11 cellular contexts compared by ENCODE assay signal in genomic region chr18:31791817-31792579, GRCh38. TPM values are rescaled to one million over a fixed set of nuclear protein-coding genes. Genes with fewer than 3 reads are reported as not detected.
DNase-seq lines count a peak whose midpoint lies in the region; ATAC-seq lines count a peak whose summit lies in the region.
"Had no signal": no experiment of that assay in that cellular context is flagged by ENCODE, and none has a peak within 500 bp of the region (broad histone marks: within the 10 kb centered on the region; RNA-seq: fewer than 3 reads in every experiment).

No MANE protein-coding gene starts in this region.

- ATAC-seq in GM18508 (IDR thresholded peaks at IDR 0.05; ENCODE audit: insufficient read depth, unreplicated experiment), result peak; percentile 95
- peak; percentile 96 for ATAC-seq in GM21529 (IDR thresholded peaks at IDR 0.05; ENCODE audit: unreplicated experiment)
- peak; percentile 95 for ATAC-seq in HG03342 (IDR thresholded peaks at IDR 0.05; ENCODE audit: unreplicated experiment)
- peak; percentile 19 for ATAC-seq in central memory CD8-positive, alpha-beta T cell (replicated peaks; ENCODE audit: extremely low read depth, poor library complexity, severe bottlenecking)

- DNase-seq in central memory CD8-positive, alpha-beta T cell (ENCODE audit: low spot score in 2 of 2), result no peak
- DNase-seq in NCI-H146 (lab: John Stamatoyannopoulos, UW) (no peak), T-helper 9 cell (no peak)
- no peak for DNase-seq in activated CD4-positive, alpha-beta T cell treated with anti-CD3 and anti-CD28 coated beads for 4 hours
- DNase-seq in activated naive CD4-positive, alpha-beta T cell treated with anti-CD3 and anti-CD28 coated beads for 36 hours, result no peak
- DNase-seq: Calu3; central memory CD4-positive, alpha-beta T cell; NCI-H510A treated with DMSO at 0.1 percent for 48 hours had no signal

- CTCF ChIA-PET in activated naive CD4-positive, alpha-beta T cell treated with anti-CD3 and anti-CD28 coated beads for 36 hours (lab: Charles Lee), result no interaction called here

- H3K4me1 Mint-ChIP-seq in central memory CD8-positive, alpha-beta T cell, result no peaks in the 10 kb centered on the region
- no peaks in the 10 kb centered on the region for H3K4me1 Mint-ChIP-seq in activated naive CD4-positive, alpha-beta T cell treated with anti-CD3 and anti-CD28 coated beads for 36 hours (ENCODE audit: low read depth)

- no peaks in the 10 kb centered on the region for H3K9me3 Mint-ChIP-seq in central memory CD8-positive, alpha-beta T cell
- H3K9me3 Mint-ChIP-seq in activated naive CD4-positive, alpha-beta T cell treated with anti-CD3 and anti-CD28 coated beads for 36 hours, result no peaks in the 10 kb centered on the region

- H3K4me3 Mint-ChIP-seq in central memory CD8-positive, alpha-beta T cell, result no peak overlapping the region
- H3K4me3 Mint-ChIP-seq in activated naive CD4-positive, alpha-beta T cell treated with anti-CD3 and anti-CD28 coated beads for 36 hours, result no peak overlapping the region

- no peak overlapping the region for H3K27ac Mint-ChIP-seq in central memory CD8-positive, alpha-beta T cell (ENCODE audit: low read depth)
- no peak overlapping the region for H3K27ac Mint-ChIP-seq in activated naive CD4-positive, alpha-beta T cell treated with anti-CD3 and anti-CD28 coated beads for 36 hours

- intact Hi-C loops in activated naive CD4-positive, alpha-beta T cell treated with anti-CD3 and anti-CD28 coated beads for 36 hours (cut with micrococcal nuclease), result no loop called here

- H3K36me3 Mint-ChIP-seq in central memory CD8-positive, alpha-beta T cell (ENCODE audit: insufficient read depth), result no peaks in the 10 kb centered on the region
- no peaks in the 10 kb centered on the region for H3K36me3 Mint-ChIP-seq in activated naive CD4-positive, alpha-beta T cell treated with anti-CD3 and anti-CD28 coated beads for 36 hours (ENCODE audit: low read depth)

- H3K27me3 Mint-ChIP-seq in central memory CD8-positive, alpha-beta T cell, result no peaks in the 10 kb centered on the region
- no peaks in the 10 kb centered on the region for H3K27me3 Mint-ChIP-seq in activated naive CD4-positive, alpha-beta T cell treated with anti-CD3 and anti-CD28 coated beads for 36 hours (ENCODE audit: low read depth)

RNA-seq across cellular contexts. Expression of gene SLC25A52, which starts 31.3 kb away (rescaled TPM):
- not detected for total RNA-seq in activated naive CD4-positive, alpha-beta T cell treated with anti-CD3 and anti-CD28 coated beads for 36 hours
- total RNA-seq: Calu3 had no signal

Comparison
In these comparisons a context has a peak if more than half of its experiments do, and no peak if none do; other contexts are left out.
1. ATAC-seq: peak in every context shown above with its lines; median percentile 96 in GM21529; 95 in GM18508; 95 in HG03342; 19 in central memory CD8-positive, alpha-beta T cell.